Comparison of ENCODE assay signal across 8 cellular contexts in genomic region chr21:41678944-41679343, GRCh38.
DNase-seq lines count a peak whose midpoint lies in the region; ATAC-seq, FAIRE-seq and TF ChIP-seq lines count a peak whose summit lies in the region.

No MANE protein-coding gene starts in this region.

- CTCF ChIA-PET in endothelial cell of umbilical vein (lab: Charles Lee) = interaction anchor here (1.4 kb wide), 1 partner anchor 66 kb away, joined by 3 read pairs; no protein-coding TSS in a partner anchor

- H3K4me1 ChIP-seq in HUES48 (ENCODE audit: control insufficient read depth, insufficient read depth, low read length) (peaks cover 6% of the 10 kb centered on the region), endothelial cell of umbilical vein (ENCODE audit: control insufficient read depth, extremely low read depth, insufficient read depth, low read length) (no peaks in the 10 kb centered on the region), lung (ENCODE audit: control insufficient read depth in 2 of 2, insufficient read depth in 2 of 2, low read length in 2 of 2) (peaks cover 0 to 7% of the 10 kb centered on the region in 2 donors)

- peak; percentile 71 for DNase-seq in Ammon's horn (ENCODE audit: low spot score)
- peak; percentile 96 for DNase-seq in RPMI7951 (ENCODE audit: low read depth)
- DNase-seq in endothelial cell of umbilical vein (ENCODE audit: low read depth, low spot score) = peak; percentile 83
- DNase-seq in lung (ENCODE audit: low spot score) = peak; percentile 97
- DNase-seq in type B pancreatic cell (ENCODE audit: extremely low spot score, unreplicated experiment) = peak; percentile 83
- no peak for DNase-seq in GM19240 (ENCODE audit: insufficient read length, low spot score)

- peak; percentile 87 for FAIRE-seq in endothelial cell of umbilical vein (lab: Jason Lieb, UNC)

- BruUV-seq in endothelial cell of umbilical vein (replicated peaks; lab: Mats Ljungman, UMichigan) = no TSS peak

- peak overlapping the region; percentile 78 for H3K4me3 Mint-ChIP-seq in type B pancreatic cell

- H2AFZ ChIP-seq in endothelial cell of umbilical vein (ENCODE audit: low read depth, low read length) = peak overlapping the region; percentile 5

- no peak overlapping the region for H3K4me2 ChIP-seq in endothelial cell of umbilical vein (ENCODE audit: insufficient read depth, low read length)

- TF ChIP-seq POLR2A in endothelial cell of umbilical vein (IDR thresholded peaks at IDR 0.05; ENCODE audit: low read depth, low read length) = no peak

- H3K27me3 ChIP-seq in HUES48 (ENCODE audit: control insufficient read depth, insufficient read depth, low read length) = no peaks in the 10 kb centered on the region
- no peaks in the 10 kb centered on the region for H3K27me3 ChIP-seq in endothelial cell of umbilical vein (ENCODE audit: control insufficient read depth in 2 of 2, insufficient read depth in 2 of 2, low read length in 2 of 2)
- no peaks in the 10 kb centered on the region for H3K27me3 ChIP-seq in lung (ENCODE audit: control insufficient read depth, insufficient read depth)

- H3K79me2 ChIP-seq in endothelial cell of umbilical vein (ENCODE audit: control insufficient read depth, insufficient read depth, low read length) = no peaks in the 10 kb centered on the region

- H3K9me1 ChIP-seq in endothelial cell of umbilical vein (replicated peaks; ENCODE audit: control insufficient read depth, extremely low read depth, insufficient read depth, low read length) = no peaks in the 10 kb centered on the region

- H3K36me3 ChIP-seq in HUES48 (ENCODE audit: control insufficient read depth, insufficient read depth, low read length) = no peaks in the 10 kb centered on the region
- no peaks in the 10 kb centered on the region for H3K36me3 ChIP-seq in endothelial cell of umbilical vein (ENCODE audit: control insufficient read depth in 2 of 2, extremely low read depth in 1 of 2, insufficient read depth in 2 of 2, low read length in 2 of 2)
- no peaks in the 10 kb centered on the region for H3K36me3 ChIP-seq in lung (ENCODE audit: control insufficient read depth in 2 of 2, insufficient read depth in 2 of 2, low read length in 2 of 2)

- dilution Hi-C loops in endothelial cell of umbilical vein (cut with MboI; ENCODE audit: extremely low pct_ligation_motif_present, low sequenced_read_pairs) = no loop called here

- no peak overlapping the region for H3K4me3 ChIP-seq in HUES48 (ENCODE audit: low read depth, low read length)
- no peak overlapping the region for H3K4me3 ChIP-seq in endothelial cell of umbilical vein (replicated peaks in 1 of 3; ENCODE audit: insufficient read depth in 1 of 3, low read depth in 1 of 3, low read length in 3 of 3)
- no peak overlapping the region for H3K4me3 ChIP-seq in lung

- H4K20me1 ChIP-seq in endothelial cell of umbilical vein (replicated peaks; ENCODE audit: control insufficient read depth, extremely low read depth, insufficient read depth, low read length) = no peaks in the 10 kb centered on the region

- H3K4me1 Mint-ChIP-seq in type B pancreatic cell (ENCODE audit: unreplicated experiment) = peaks cover 33% of the 10 kb centered on the region

- ATAC-seq in lung (ENCODE audit: insufficient read depth, low FRiP score) (peak; percentile 85), HG03342 (IDR thresholded peaks at IDR 0.05; ENCODE audit: unreplicated experiment) (no peak)

- H3K27me3 Mint-ChIP-seq in type B pancreatic cell = no peaks in the 10 kb centered on the region

- H3K9ac ChIP-seq in HUES48 (ENCODE audit: low read depth, low read length) (no peak overlapping the region), endothelial cell of umbilical vein (replicated peaks; ENCODE audit: extremely low read depth, insufficient read depth, low read length) (no peak overlapping the region)

- TF ChIP-seq CTCF in endothelial cell of umbilical vein (IDR thresholded peaks at IDR 0.05; ENCODE audit: extremely low read depth in 1 of 2, insufficient read depth in 1 of 2, low read depth in 1 of 2, low read length in 2 of 2) = no peak
- no peak for TF ChIP-seq CTCF in lung (IDR thresholded peaks at IDR 0.05; ENCODE audit: control extremely low read depth, extremely low read depth)
- TF ChIP-seq CTCF in type B pancreatic cell (conservative IDR thresholded peaks at IDR 0.05) = no peak

- intact Hi-C loops in endothelial cell of umbilical vein (cut with micrococcal nuclease) = no loop called here

- 12 to 16% methylated on average over 12 of the region's 12 CpGs for WGBS in lung, 2 donors

- POLR2A ChIA-PET in endothelial cell of umbilical vein (lab: Charles Lee) = no interaction called here

- H3K36me3 Mint-ChIP-seq in type B pancreatic cell = no peaks in the 10 kb centered on the region

- peak overlapping the region; percentile 99 for H3K27ac Mint-ChIP-seq in type B pancreatic cell

- no peaks in the 10 kb centered on the region for H3K9me3 ChIP-seq in HUES48 (ENCODE audit: control insufficient read depth, insufficient read depth, low read length)
- no peaks in the 10 kb centered on the region for H3K9me3 ChIP-seq in endothelial cell of umbilical vein (replicated peaks; ENCODE audit: control insufficient read depth, insufficient read depth, low read length)
- no peaks in the 10 kb centered on the region for H3K9me3 ChIP-seq in lung (ENCODE audit: control insufficient read depth in 2 of 2, insufficient read depth in 1 of 2, low read length in 1 of 2)

- no peaks in the 10 kb centered on the region for H3K9me3 Mint-ChIP-seq in type B pancreatic cell

- peak overlapping the region; percentile 71 for H3K27ac ChIP-seq in HUES48 (ENCODE audit: low read depth, low read length)
- no peak overlapping the region for H3K27ac ChIP-seq in endothelial cell of umbilical vein (ENCODE audit: insufficient read depth, low read depth, low read length)
- peak overlapping the region in 1 of 2 donors; percentile 95 for H3K27ac ChIP-seq in lung (ENCODE audit: low read depth in 1 of 2, low read length in 1 of 2)

TF ChIP-seq in endothelial cell of umbilical vein, 7 proteins besides CTCF, POLR2A, EP300 and RAD21:
- peak; percentile 83 for TF ChIP-seq JUN (IDR thresholded peaks at IDR 0.05; ENCODE audit: borderline replicate concordance, insufficient read depth, insufficient read length, low read depth)
- no peak for TF ChIP-seq GATA2 (IDR thresholded peaks at IDR 0.05; ENCODE audit: insufficient read depth, insufficient read length, low read depth, low read length)
